In the genomic region with DNA sequence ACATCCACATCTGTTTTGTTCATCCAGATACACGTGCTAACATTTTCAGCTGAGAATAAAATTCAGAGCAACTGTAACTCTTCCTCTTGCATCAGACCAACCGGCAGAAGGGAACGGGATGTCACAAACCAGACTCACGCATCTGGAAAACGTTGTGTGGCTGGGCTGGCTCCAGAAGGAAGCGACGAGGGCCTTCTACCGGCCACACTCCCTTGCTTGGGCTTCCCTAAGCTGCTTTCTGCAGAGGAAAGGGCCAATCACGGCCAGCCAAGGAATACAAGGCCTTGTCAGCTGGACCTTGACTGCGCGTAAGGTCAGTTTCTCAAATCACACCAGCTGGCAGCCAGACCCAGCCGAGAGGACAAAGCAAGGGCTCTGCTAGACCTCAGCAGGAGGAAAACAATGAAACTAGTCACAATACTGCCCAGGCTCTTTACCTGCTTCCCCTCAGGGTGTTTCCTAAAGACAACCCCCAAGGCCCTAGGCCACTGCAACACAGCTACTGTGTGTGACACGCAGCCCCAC, we compare ENCODE assay signal across 1 cellular context.
TF ChIP-seq lines count a peak whose summit lies in the region.

No MANE protein-coding gene starts in this region.

TF ChIP-seq in GM23338, 12 proteins besides CTCF, POLR2A, EP300 and RAD21 (continued from another document):
- TF ChIP-seq ZNF462 (CRISPR knock-in tag; IDR thresholded peaks at IDR 0.05) (peak; percentile 70; the same call in 1 of the 2 replicates), ETS1 (IDR thresholded peaks at IDR 0.05) (no peak), JUNB (IDR thresholded peaks at IDR 0.05; ENCODE audit: unreplicated experiment) (no peak), CREB1 (CRISPR knock-in tag; IDR thresholded peaks at IDR 0.05; ENCODE audit: low read depth) (no peak)
TF ChIP-seq in GM23338: peak in this region for 2.
